In genomic region chr17:16148596-16148995, GRCh38 we compare ENCODE assay signal across 34 cellular contexts.
"Had no signal": no experiment of that assay in that cellular context is flagged by ENCODE, and none has a peak within 500 bp of the region (broad histone marks: within the 10 kb centered on the region; RNA-seq: fewer than 3 reads in every experiment).

No MANE protein-coding gene starts in this region.

- DNase-seq: activated CD4-positive, alpha-beta memory T cell treated with anti-CD3 and anti-CD28 coated beads, Interleukin-2, amount 10 ng/mL, durations not matched to agents 7 days and 5 days; activated CD4-positive, alpha-beta T cell treated with anti-CD3 and anti-CD28 coated beads for 1 hour; activated CD4-positive, alpha-beta T cell treated with anti-CD3 and anti-CD28 coated beads for 4 hours; activated CD4-positive, alpha-beta T cell treated with anti-CD3 and anti-CD28 coated beads, Interleukin-2, amount 10 ng/mL, durations not matched to agents 7 days and 5 days; activated CD4-positive, alpha-beta T cell treated with anti-CD3 and anti-CD28 coated beads, Interleukin-2, amount 50 U/mL, for 4 hours; activated CD8-positive, alpha-beta memory T cell treated with anti-CD3 and anti-CD28 coated beads, Interleukin-2, amount 50 U/mL, for 48 hours; activated effector memory CD4-positive, alpha-beta T cell treated with Interleukin-2 at 50 U/mL for 16 hours; activated gamma-delta T cell treated with Interleukin-2 at 50 U/mL for 16 hours; activated naive CD4-positive, alpha-beta T cell treated with Interleukin-2 at 50 U/mL for 16 hours; activated naive CD8-positive, alpha-beta T cell treated with anti-CD3 and anti-CD28 coated beads for 36 hours; activated naive CD8-positive, alpha-beta T cell treated with anti-CD3 and anti-CD28 coated beads, Interleukin-2, amount 50 U/mL, for 24 hours; activated T-cell treated with anti-CD3 and anti-CD28 coated beads for 4 hours; activated T-cell treated with anti-CD3 and anti-CD28 coated beads, Interleukin-2, amount 50 U/mL, for 24 hours; activated T-cell treated with anti-CD3 and anti-CD28 coated beads, Interleukin-2, amount 50 U/mL, for 72 hours; adrenal gland; amygdala; aorta; dorsolateral prefrontal cortex; effector memory CD4-positive, alpha-beta T cell; endodermal cell; erythroblast; foreskin keratinocyte; head of caudate nucleus; T-helper 1 cell; T-helper 2 cell had no signal

- H3K9me3 Mint-ChIP-seq: activated CD4-positive, alpha-beta memory T cell treated with anti-CD3 and anti-CD28 coated beads, Interleukin-2, amount 10 ng/mL, durations not matched to agents 7 days and 5 days; activated CD4-positive, alpha-beta T cell treated with anti-CD3 and anti-CD28 coated beads, Interleukin-2, amount 10 ng/mL, durations not matched to agents 7 days and 5 days; activated naive CD4-positive, alpha-beta T cell treated with anti-CD3 and anti-CD28 coated beads, Interleukin-2, amount 50 U/mL, for 24 hours; activated naive CD8-positive, alpha-beta T cell treated with anti-CD3 and anti-CD28 coated beads for 36 hours; activated naive CD8-positive, alpha-beta T cell treated with anti-CD3 and anti-CD28 coated beads, Interleukin-2, amount 50 U/mL, for 24 hours; activated T-cell treated with anti-CD3 and anti-CD28 coated beads, Interleukin-2, amount 50 U/mL, for 72 hours; central memory CD8-positive, alpha-beta T cell; dendritic cell treated with granulocyte-macrophage colony-stimulating factor and Interleukin-4, amounts not matched to agents 40 ng/mL and 50 ng/mL, for 4 days had no signal

- H3K4me1 ChIP-seq: adrenal gland, breast epithelium, gastroesophageal sphincter had no signal

- H3K4me3 ChIP-seq: adrenal gland, breast epithelium, cardiac muscle cell, coronary artery, dorsolateral prefrontal cortex, esophagus muscularis mucosa, gastroesophageal sphincter had no signal

- H3K27ac ChIP-seq: adrenal gland, breast epithelium, cardiac muscle cell, coronary artery, dorsolateral prefrontal cortex, esophagus muscularis mucosa, foreskin keratinocyte, gastroesophageal sphincter had no signal

- H3K4me3 Mint-ChIP-seq: activated CD4-positive, alpha-beta memory T cell treated with anti-CD3 and anti-CD28 coated beads, Interleukin-2, amount 10 ng/mL, durations not matched to agents 7 days and 5 days; activated CD4-positive, alpha-beta T cell treated with anti-CD3 and anti-CD28 coated beads, Interleukin-2, amount 10 ng/mL, durations not matched to agents 7 days and 5 days; activated naive CD4-positive, alpha-beta T cell treated with anti-CD3 and anti-CD28 coated beads, Interleukin-2, amount 50 U/mL, for 24 hours; activated naive CD8-positive, alpha-beta T cell treated with anti-CD3 and anti-CD28 coated beads for 36 hours; activated naive CD8-positive, alpha-beta T cell treated with anti-CD3 and anti-CD28 coated beads, Interleukin-2, amount 50 U/mL, for 24 hours; activated T-cell treated with anti-CD3 and anti-CD28 coated beads, Interleukin-2, amount 50 U/mL, for 24 hours; activated T-cell treated with anti-CD3 and anti-CD28 coated beads, Interleukin-2, amount 50 U/mL, for 72 hours; brain; central memory CD8-positive, alpha-beta T cell; dendritic cell treated with granulocyte-macrophage colony-stimulating factor and Interleukin-4, amounts not matched to agents 40 ng/mL and 50 ng/mL, for 4 days; endodermal cell had no signal

- H3K4me1 Mint-ChIP-seq: activated CD4-positive, alpha-beta memory T cell treated with anti-CD3 and anti-CD28 coated beads, Interleukin-2, amount 10 ng/mL, durations not matched to agents 7 days and 5 days; activated CD4-positive, alpha-beta T cell treated with anti-CD3 and anti-CD28 coated beads, Interleukin-2, amount 10 ng/mL, durations not matched to agents 7 days and 5 days; activated naive CD4-positive, alpha-beta T cell treated with anti-CD3 and anti-CD28 coated beads, Interleukin-2, amount 50 U/mL, for 24 hours; activated naive CD8-positive, alpha-beta T cell treated with anti-CD3 and anti-CD28 coated beads, Interleukin-2, amount 50 U/mL, for 24 hours; brain; central memory CD8-positive, alpha-beta T cell; endodermal cell had no signal

- ATAC-seq: activated naive CD8-positive, alpha-beta T cell treated with anti-CD3 and anti-CD28 coated beads, Interleukin-2, amount 50 U/mL, for 24 hours; activated T-cell treated with anti-CD3 and anti-CD28 coated beads, Interleukin-2, amount 50 U/mL, for 72 hours; foreskin keratinocyte; gastroesophageal sphincter had no signal

- H3K27ac Mint-ChIP-seq: activated CD4-positive, alpha-beta memory T cell treated with anti-CD3 and anti-CD28 coated beads, Interleukin-2, amount 10 ng/mL, durations not matched to agents 7 days and 5 days; activated CD4-positive, alpha-beta T cell treated with anti-CD3 and anti-CD28 coated beads, Interleukin-2, amount 10 ng/mL, durations not matched to agents 7 days and 5 days; activated naive CD4-positive, alpha-beta T cell treated with anti-CD3 and anti-CD28 coated beads, Interleukin-2, amount 50 U/mL, for 24 hours; activated naive CD8-positive, alpha-beta T cell treated with anti-CD3 and anti-CD28 coated beads for 36 hours; activated naive CD8-positive, alpha-beta T cell treated with anti-CD3 and anti-CD28 coated beads, Interleukin-2, amount 50 U/mL, for 24 hours; activated T-cell treated with anti-CD3 and anti-CD28 coated beads, Interleukin-2, amount 50 U/mL, for 24 hours; activated T-cell treated with anti-CD3 and anti-CD28 coated beads, Interleukin-2, amount 50 U/mL, for 72 hours; dendritic cell treated with granulocyte-macrophage colony-stimulating factor and Interleukin-4, amounts not matched to agents 40 ng/mL and 50 ng/mL, for 4 days; endodermal cell had no signal

- H3K27me3 ChIP-seq: adrenal gland, breast epithelium, cardiac muscle cell, dorsolateral prefrontal cortex, esophagus muscularis mucosa, foreskin keratinocyte, gastroesophageal sphincter had no signal

- H3K27me3 Mint-ChIP-seq: activated CD4-positive, alpha-beta memory T cell treated with anti-CD3 and anti-CD28 coated beads, Interleukin-2, amount 10 ng/mL, durations not matched to agents 7 days and 5 days; activated CD4-positive, alpha-beta T cell treated with anti-CD3 and anti-CD28 coated beads, Interleukin-2, amount 10 ng/mL, durations not matched to agents 7 days and 5 days; activated naive CD4-positive, alpha-beta T cell treated with anti-CD3 and anti-CD28 coated beads, Interleukin-2, amount 50 U/mL, for 24 hours; activated naive CD8-positive, alpha-beta T cell treated with anti-CD3 and anti-CD28 coated beads for 36 hours; activated naive CD8-positive, alpha-beta T cell treated with anti-CD3 and anti-CD28 coated beads, Interleukin-2, amount 50 U/mL, for 24 hours; activated T-cell treated with anti-CD3 and anti-CD28 coated beads, Interleukin-2, amount 50 U/mL, for 24 hours; brain; central memory CD8-positive, alpha-beta T cell; dendritic cell treated with granulocyte-macrophage colony-stimulating factor and Interleukin-4, amounts not matched to agents 40 ng/mL and 50 ng/mL, for 4 days had no signal

- H3K9me3 ChIP-seq: adrenal gland, breast epithelium, esophagus muscularis mucosa, gastroesophageal sphincter had no signal
